ENCODE assay signal across 6 cellular contexts in the genomic region with DNA sequence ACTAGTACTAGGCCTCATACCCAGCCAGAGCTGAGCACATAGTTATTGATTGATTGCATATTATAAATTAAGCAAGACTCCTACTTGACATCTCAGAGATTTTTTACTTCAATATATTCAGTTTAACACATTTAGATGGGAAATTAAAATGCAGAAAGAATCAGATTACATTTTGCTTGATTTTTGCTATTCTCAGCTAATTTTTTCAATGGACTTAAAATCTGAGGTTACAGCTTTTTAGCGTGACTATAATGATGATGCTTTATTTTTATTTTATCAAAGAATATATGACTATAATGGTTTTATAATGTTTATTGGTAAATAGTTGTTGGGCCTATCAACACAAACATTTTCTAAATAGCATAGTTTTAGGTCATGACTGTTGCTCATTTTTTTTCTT.
"Had no signal": no experiment of that assay in that cellular context is flagged by ENCODE, and none has a peak within 500 bp of the region (broad histone marks: within the 10 kb centered on the region; RNA-seq: fewer than 3 reads in every experiment).

No MANE protein-coding gene starts in this region.

- H3K4me2 ChIP-seq: KMS-11 had no signal

- FAIRE-seq: HTR-8/SVneo, K562 had no signal

- ATAC-seq: K562 had no signal

- H3K9ac ChIP-seq: KMS-11 had no signal

- DNase-seq: KBM-7, KG1 had no signal

- H3K4me3 ChIP-seq: K562 had no signal

- H3K27ac ChIP-seq: HL-60, KMS-11 had no signal
